24 cellular contexts compared by ENCODE assay signal in the genomic region with DNA sequence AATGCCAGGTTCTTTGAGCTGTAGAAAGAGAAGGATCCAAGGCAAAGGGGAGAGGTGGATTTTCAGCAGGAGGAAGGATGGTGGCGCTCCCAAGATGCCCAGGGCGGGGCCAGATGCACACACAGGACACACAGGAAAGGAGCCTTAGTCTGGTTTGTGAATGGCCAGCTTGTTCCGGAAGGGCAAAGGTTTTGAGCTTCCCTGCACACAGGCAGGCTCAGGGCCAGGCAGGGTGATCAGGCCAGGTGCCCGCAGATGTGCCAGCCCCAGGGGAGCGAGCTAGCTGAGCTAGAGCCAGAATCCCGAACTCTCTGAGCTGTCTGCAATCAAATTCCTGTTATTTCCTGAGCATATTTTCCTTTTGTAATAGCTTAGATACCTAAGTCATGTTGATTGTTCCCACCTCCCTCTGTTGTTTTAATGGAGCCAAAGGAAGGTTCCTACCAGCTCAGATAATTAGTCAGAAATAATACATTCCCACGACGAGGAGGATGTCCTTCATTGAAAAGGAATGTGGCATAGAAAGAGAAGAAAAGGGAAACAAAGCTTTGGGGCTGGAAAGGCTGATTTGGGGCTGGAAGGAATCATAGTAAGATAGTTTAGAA. TPM values are rescaled to one million over a fixed set of nuclear protein-coding genes. Genes with fewer than 3 reads are reported as not detected.
DNase-seq lines count a peak whose midpoint lies in the region; ATAC-seq and TF ChIP-seq lines count a peak whose summit lies in the region.
"Had no signal": no experiment of that assay in that cellular context is flagged by ENCODE, and none has a peak within 500 bp of the region (broad histone marks: within the 10 kb centered on the region; RNA-seq: fewer than 3 reads in every experiment).

No MANE protein-coding gene starts in this region.

- no peaks in the 10 kb centered on the region for H3K4me1 ChIP-seq in spleen

- no peak for TF ChIP-seq POLR2A in spleen (IDR thresholded peaks at IDR 0.05)

- DNase-seq in NCI-H1694 treated with DMSO at 0.1 percent for 48 hours (lab: John Stamatoyannopoulos, UW): peak; percentile 9
- no peak for DNase-seq in NCI-H1694 (lab: John Stamatoyannopoulos, UW)
- DNase-seq in dermis blood vessel endothelial cell: peak; percentile 92
- DNase-seq in lung microvascular endothelial cell (ENCODE audit: low read depth in 2 of 2): peak; percentile 50 to 80
- peak; percentile 47 for DNase-seq in spleen
- DNase-seq in KG1 (lab: John Stamatoyannopoulos, UW): no peak
- no peak for DNase-seq in activated gamma-delta T cell treated with Interleukin-2 at 50 U/mL for 16 hours
- DNase-seq: AML-193, DMS79, H9, Kasumi-1, MM.1S, NCI-H1092 treated with DMSO at 0.1 percent for 48 hours, NCI-H146, NCI-H2081 treated with DMSO at 0.1 percent for 48 hours, NCI-H510A treated with DMSO at 0.1 percent for 48 hours, NCI-H774, PC-3, RPMI8226, SIG-M5 had no signal

- H3K4me3 ChIP-seq in spleen: no peak overlapping the region

- peaks cover 0 to 36% (median 0%) of the 10 kb centered on the region in 7 donors for H3K27me3 ChIP-seq in spleen (replicated peaks in 1 of 7)

- H3K27ac ChIP-seq in spleen: no peak overlapping the region
- H3K27ac ChIP-seq: 22Rv1, C4-2B had no signal

- H3K9me3 ChIP-seq in spleen: no peaks in the 10 kb centered on the region

- intact Hi-C loops in spleen (cut with DNase I; ENCODE audit: low total_unique reads): no loop called here

- WGBS in spleen, 5 donors: 70 to 85% (median 78%) methylated on average over 8 of the region's 8 CpGs

- TF ChIP-seq CTCF in spleen (IDR thresholded peaks at IDR 0.05 in 8 of 11, conservative IDR thresholded peaks at IDR 0.05 in 3 of 11): no peak

- no peak for ATAC-seq in GM19324 (IDR thresholded peaks at IDR 0.05; ENCODE audit: low FRiP score, unreplicated experiment)
- ATAC-seq: PC-3, SK-N-SH treated with all-trans-retinoic acid at 6 μM for 48 hours had no signal

- no peaks in the 10 kb centered on the region for H3K36me3 ChIP-seq in spleen

RNA-seq across cellular contexts. Expression of a gene that starts 13.7 kb away (rescaled TPM):
- total RNA-seq in dermis blood vessel endothelial cell (73.3 and 89.5 TPM in 2 replicates), lung microvascular endothelial cell (8.1 and 11.3 TPM in 2 replicates), spleen (1 to 10 TPM in 1 of 7 donors, under 1 TPM in 6; 0.19 to 1.6 (median 0.34) TPM)
- under 1 TPM; 0.06 to 0.17 (median 0.16) TPM for polyA plus RNA-seq in spleen
- total RNA-seq: PC-3 had no signal

Comparison
In these comparisons a context has a peak if more than half of its experiments do, and no peak if none do; other contexts are left out.
1. DNase-seq: peak in NCI-H1694 treated with DMSO at 0.1 percent for 48 hours (single experiment), dermis blood vessel endothelial cell (single experiment), lung microvascular endothelial cell (2 of 2) and spleen (single experiment); none in NCI-H1694 (single experiment), KG1 (single experiment) and activated gamma-delta T cell treated with Interleukin-2 at 50 U/mL for 16 hours (single experiment).